19 cellular contexts compared by ENCODE assay signal in the genomic region with DNA sequence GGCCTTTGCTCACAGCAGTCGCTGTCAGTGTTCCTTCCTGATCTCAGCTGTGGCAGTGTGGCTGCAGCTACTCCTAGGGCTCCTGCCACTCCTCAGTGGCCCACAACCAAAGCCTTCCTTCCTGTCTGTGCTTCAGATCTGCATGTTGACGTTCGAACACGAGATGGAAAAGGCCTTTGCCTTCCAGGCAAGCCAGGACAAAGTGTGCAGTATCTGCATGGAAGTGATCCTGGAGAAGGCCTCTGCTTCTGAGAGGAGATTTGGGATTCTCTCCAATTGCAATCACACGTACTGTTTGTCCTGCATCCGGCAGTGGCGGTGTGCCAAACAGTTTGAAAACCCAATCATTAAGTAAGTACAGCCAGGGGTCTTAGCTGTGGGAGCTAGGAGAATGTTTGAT. TPM values are rescaled to one million over a fixed set of nuclear protein-coding genes. Genes with fewer than 3 reads are reported as not detected.
"Had no signal": no experiment of that assay in that cellular context is flagged by ENCODE, and none has a peak within 500 bp of the region (broad histone marks: within the 10 kb centered on the region; RNA-seq: fewer than 3 reads in every experiment).

No MANE protein-coding gene starts in this region.

- H3K27me3 ChIP-seq: sigmoid colon, spleen, upper lobe of right lung had no signal

- H3K9me3 ChIP-seq: psoas muscle, sigmoid colon, upper lobe of right lung had no signal

- H3K4me1 ChIP-seq: psoas muscle, sigmoid colon, upper lobe of right lung had no signal

- ATAC-seq: activated CD8-positive, alpha-beta memory T cell treated with anti-CD3 and anti-CD28 coated beads, Interleukin-2, amount 10 ng/mL, durations not matched to agents 7 days and 5 days; psoas muscle; stimulated activated naive CD8-positive, alpha-beta T cell treated with anti-CD3 and anti-CD28 coated beads, Interleukin-15, amount 100 ng/mL, for 72 hours; T-cell; upper lobe of right lung had no signal

- DNase-seq: activated CD4-positive, alpha-beta memory T cell treated with anti-CD3 and anti-CD28 coated beads for 36 hours; activated CD8-positive, alpha-beta memory T cell treated with anti-CD3 and anti-CD28 coated beads, Interleukin-2, amount 10 ng/mL, durations not matched to agents 7 days and 5 days; activated naive CD4-positive, alpha-beta T cell treated with anti-CD3 and anti-CD28 coated beads, Interleukin-2, amount 10 ng/mL, durations not matched to agents 7 days and 5 days; activated T-cell treated with anti-CD3 and anti-CD28 coated beads, Interleukin-2, amount 50 U/mL, for 1 hour; kidney glomerular epithelial cell; midbrain; psoas muscle; sigmoid colon; spleen; stimulated activated naive CD8-positive, alpha-beta T cell treated with anti-CD3 and anti-CD28 coated beads, Interleukin-15, amount 100 ng/mL, for 72 hours; T-cell; upper lobe of right lung; WERI-Rb-1 had no signal

- H3K4me3 ChIP-seq: lung, psoas muscle, sigmoid colon, spleen, upper lobe of right lung had no signal

- H3K27ac ChIP-seq: psoas muscle, sigmoid colon, spleen, upper lobe of right lung, WERI-Rb-1 had no signal

RNA-seq across cellular contexts. Expression of a gene that starts 29.4 kb away (rescaled TPM):
- total RNA-seq: activated CD4-positive, alpha-beta memory T cell treated with anti-CD3 and anti-CD28 coated beads for 36 hours; activated CD8-positive, alpha-beta memory T cell treated with anti-CD3 and anti-CD28 coated beads, Interleukin-2, amount 10 ng/mL, durations not matched to agents 7 days and 5 days; activated T-helper 2 cell treated with anti-CD3 and anti-CD28 coated beads, Interferon-gamma antibody, Interleukin-2, Interleukin-4, amounts not matched to agents 10 μg/mL and 5 μg/mL and 100 μg/mL, durations not matched to agents 14 hours and 24 hours and 36 hours; glomerular endothelial cell; myocyte; osteoblast; sigmoid colon; spleen; T-cell; temporal lobe; upper lobe of right lung had no signal
- polyA plus RNA-seq: spleen had no signal
